Comparison of ENCODE assay signal across 18 cellular contexts in genomic region chr1:40658895-40659648, GRCh38. TPM values are rescaled to one million over a fixed set of nuclear protein-coding genes. Genes with fewer than 3 reads are reported as not detected.
DNase-seq lines count a peak whose midpoint lies in the region; TF ChIP-seq lines count a peak whose summit lies in the region.
"Had no signal": no experiment of that assay in that cellular context is flagged by ENCODE, and none has a peak within 500 bp of the region (broad histone marks: within the 10 kb centered on the region; RNA-seq: fewer than 3 reads in every experiment).

No MANE protein-coding gene starts in this region.

- H3K27me3 ChIP-seq in BLaER1 treated with 17β-estradiol and CSF1 and Interleukin-3, amounts not matched to agents 10 nM and 100 nM = no peaks in the 10 kb centered on the region
- no peaks in the 10 kb centered on the region for H3K27me3 ChIP-seq in Loucy (ENCODE audit: insufficient read depth, low read length, poor library complexity, severe bottlenecking)
- H3K27me3 ChIP-seq: SJCRH30 had no signal

- H3K9me3 ChIP-seq in BLaER1 treated with 17β-estradiol and CSF1 and Interleukin-3, amounts not matched to agents 10 nM and 100 nM (replicated peaks in 1 of 11) = no peaks in the 10 kb centered on the region
- H3K9me3 ChIP-seq in Loucy (ENCODE audit: insufficient read depth, low read depth, low read length) (no peaks in the 10 kb centered on the region), mesodermal cell (ENCODE audit: control insufficient read depth, low read length) (no peaks in the 10 kb centered on the region)
- H3K9me3 ChIP-seq: SJCRH30 had no signal

- H3K4me3 ChIP-seq in BLaER1 treated with 17β-estradiol and CSF1 and Interleukin-3, amounts not matched to agents 10 nM and 100 nM = no peak overlapping the region
- H3K4me3 ChIP-seq in Loucy (ENCODE audit: low read length, poor library complexity, severe bottlenecking) = no peak overlapping the region
- no peak overlapping the region for H3K4me3 ChIP-seq in mesodermal cell (ENCODE audit: extremely low read depth, insufficient read depth, low read length, poor library complexity, severe bottlenecking)
- H3K4me3 ChIP-seq: SJCRH30 had no signal

- H3K79me2 ChIP-seq in Loucy (ENCODE audit: insufficient read depth, low read length) = peaks cover 41% of the 10 kb centered on the region; the same call in 1 of the 2 replicates

- peak overlapping the region in 4 of 11 experiments; percentile 27 to 49 (median 44); a peak in 7 of 22 replicates for H3K9ac ChIP-seq in BLaER1 treated with 17β-estradiol and CSF1 and Interleukin-3, amounts not matched to agents 10 nM and 100 nM
- H3K9ac ChIP-seq in Loucy (ENCODE audit: low read depth, low read length, poor library complexity, severe bottlenecking) = no peak overlapping the region
- H3K9ac ChIP-seq: KMS-11 had no signal

- H3K27ac ChIP-seq in BLaER1 treated with 17β-estradiol and CSF1 and Interleukin-3, amounts not matched to agents 10 nM and 100 nM = no peak overlapping the region
- H3K27ac ChIP-seq in cingulate gyrus (ENCODE audit: low read depth, low read length) (peak overlapping the region; percentile 7), mesodermal cell (ENCODE audit: low read depth, low read length, severe bottlenecking) (peak overlapping the region; percentile 3)
- H3K27ac ChIP-seq: KMS-11, SJCRH30 had no signal

- 87% methylated on average over 12 to 14 of the region's 15 CpGs for WGBS in mesodermal cell (ENCODE audit: insufficient coverage in 2 of 2), 2 experiments

- H3K4me2 ChIP-seq in BLaER1 treated with 17β-estradiol and CSF1 and Interleukin-3, amounts not matched to agents 10 nM and 100 nM = peak overlapping the region; percentile 5 to 100 (median 86); a peak in 18 of 22 replicates
- H3K4me2 ChIP-seq in Loucy (ENCODE audit: low read depth, low read length, poor library complexity, severe bottlenecking) = peak overlapping the region; percentile 26
- H3K4me2 ChIP-seq: KMS-11 had no signal

- no peak overlapping the region for H2AFZ ChIP-seq in Loucy (ENCODE audit: low read length)

- TF ChIP-seq CTCF in Loucy (conservative IDR thresholded peaks at IDR 0.05; ENCODE audit: low read length) = no peak

- H3F3A ChIP-seq in Loucy (ENCODE audit: low read depth) = no peaks in the 10 kb centered on the region

- H3K36me3 ChIP-seq in BLaER1 treated with 17β-estradiol and CSF1 and Interleukin-3, amounts not matched to agents 10 nM and 100 nM = peaks cover 0 to 8% (median 0%) of the 10 kb centered on the region in 11 experiments; a peak in 2 of 22 replicates
- H3K36me3 ChIP-seq in Loucy (ENCODE audit: insufficient read depth, low read length) (no peaks in the 10 kb centered on the region), mesodermal cell (ENCODE audit: control insufficient read depth, insufficient read depth, low read length) (no peaks in the 10 kb centered on the region)
- H3K36me3 ChIP-seq: SJCRH30 had no signal

- H3K4me1 ChIP-seq in BLaER1 treated with 17β-estradiol and CSF1 and Interleukin-3, amounts not matched to agents 10 nM and 100 nM = peaks cover 28 to 77% (median 65%) of the 10 kb centered on the region in 10 experiments
- H3K4me1 ChIP-seq in Loucy (ENCODE audit: insufficient read depth, low read length, poor library complexity, severe bottlenecking) = peaks cover 43% of the 10 kb centered on the region
- peaks cover 12% of the 10 kb centered on the region for H3K4me1 ChIP-seq in mesodermal cell (ENCODE audit: control insufficient read depth, insufficient read depth, low read length, poor library complexity, severe bottlenecking)

- DNase-seq in AG08395 (ENCODE audit: low spot score) = no peak
- DNase-seq in NCI-H510A treated with DMSO at 0.1 percent for 48 hours (lab: John Stamatoyannopoulos, UW) = no peak
- DNase-seq in GDM1 (lab: John Stamatoyannopoulos, UW) = no peak
- DNase-seq: CD8-positive, alpha-beta memory T cell; EL; MM.1S; NCI-H1105 treated with DMSO at 0.1 percent for 48 hours; NCI-H1930; NCI-H526; NK-92 treated with Interleukin-12 subunit alpha and Interleukin-12 subunit beta, amount 100 ng/mL, for 24 hours; OCI-M1; RPMI8226; SJCRH30 had no signal

- peaks cover 0 to 96% (median 35%) of the 10 kb centered on the region in 11 experiments; a peak in 14 of 22 replicates for H4K20me1 ChIP-seq in BLaER1 treated with 17β-estradiol and CSF1 and Interleukin-3, amounts not matched to agents 10 nM and 100 nM
- H4K20me1 ChIP-seq in Loucy (ENCODE audit: insufficient read depth, low read length, poor library complexity, severe bottlenecking) = peaks cover 8% of the 10 kb centered on the region

- H3K9me2 ChIP-seq in Loucy (replicated peaks; ENCODE audit: low read depth, low read length) = no peaks in the 10 kb centered on the region

RNA-seq across cellular contexts. Expression of gene RIMS3, which starts 6.4 kb away (rescaled TPM):
- 8.8 TPM for polyA plus RNA-seq in mesodermal cell (2013, experiment 1 of 2)
- polyA plus RNA-seq in mesodermal cell (2013, experiment 2 of 2) = 8.2 TPM

RNA-seq across cellular contexts. Expression of gene NFYC, which starts 32.4 kb away (rescaled TPM):
- polyA plus RNA-seq in mesodermal cell (2013, experiment 1 of 2) = 44.9 TPM
- polyA plus RNA-seq in mesodermal cell (2013, experiment 2 of 2) = 35.5 TPM

Comparison
In these comparisons a context has a peak if more than half of its experiments do, and no peak if none do; other contexts are left out.
1. H3K27ac ChIP-seq: peak in cingulate gyrus (single experiment) and mesodermal cell (single experiment); none in BLaER1 treated with 17β-estradiol and CSF1 and Interleukin-3, amounts not matched to agents 10 nM and 100 nM (0 of 11).